In genomic region chr11:131198646-131199285, GRCh38 we compare ENCODE assay signal across 24 cellular contexts.
A peak's percentile ranks its signal among the peaks of the same experiment; 100 is the strongest.
DNase-seq lines count a peak whose midpoint lies in the region; ATAC-seq, FAIRE-seq and TF ChIP-seq lines count a peak whose summit lies in the region.
"Had no signal": no experiment of that assay in that cellular context is flagged by ENCODE, and none has a peak within 500 bp of the region (broad histone marks: within the 10 kb centered on the region; RNA-seq: fewer than 3 reads in every experiment).

No MANE protein-coding gene starts in this region.

- H2BK20ac ChIP-seq in H1 (ENCODE audit: low read length) = 0 out of 2 replicates have a peak overlapping the region, but pooled peaks have one; percentile 50

- no peak overlapping the region for H3K4ac ChIP-seq in H1 (replicated peaks; ENCODE audit: insufficient read length, low read depth, low read length)

- no peak overlapping the region for H4K91ac ChIP-seq in H1 (replicated peaks; ENCODE audit: insufficient read length, low read length)

- no peaks in the 10 kb centered on the region for H3K9me2 ChIP-seq in SK-N-SH

- H3K9ac ChIP-seq in SK-N-SH (no peak overlapping the region), H1 (replicated peaks in 1 of 4; ENCODE audit: extremely low read depth in 1 of 4, low read depth in 3 of 4, low read length in 3 of 4) (no peak overlapping the region), parathyroid adenoma (no peak overlapping the region)
- H3K9ac ChIP-seq: BLaER1 treated with 17β-estradiol and CSF1 and Interleukin-3, amounts not matched to agents 10 nM and 100 nM had no signal

- no peaks in the 10 kb centered on the region for H3K23me2 ChIP-seq in H1 (ENCODE audit: low read depth, low read length)

- no peak for FAIRE-seq in H1 (lab: Jason Lieb, UNC)
- FAIRE-seq: A204.1, D721Med, GM12891, GM18507 had no signal

- H3K9me3 ChIP-seq in SK-N-SH = no peaks in the 10 kb centered on the region
- no peaks in the 10 kb centered on the region for H3K9me3 ChIP-seq in H1 (ENCODE audit: insufficient read depth in 2 of 2, low read depth in 1 of 2, low read length in 1 of 2)
- no peaks in the 10 kb centered on the region for H3K9me3 ChIP-seq in parathyroid adenoma (ENCODE audit: control insufficient read depth, low read length)
- H3K9me3 ChIP-seq in WERI-Rb-1 (ENCODE audit: severe bottlenecking) = no peaks in the 10 kb centered on the region
- H3K9me3 ChIP-seq: BE2C; BLaER1 treated with 17β-estradiol and CSF1 and Interleukin-3, amounts not matched to agents 10 nM and 100 nM had no signal

- POLR2A ChIA-PET in SK-N-SH (lab: Yijun Ruan, JAX) (no interaction called here), H1 (lab: Charles Lee; ENCODE audit: partially characterized antibody) (no interaction called here)

- peak; percentile 63 for DNase-seq in SK-N-SH
- no peak for DNase-seq in H1 (ENCODE audit: low read depth in 1 of 2, low spot score in 2 of 2)
- DNase-seq in GM03348 (ENCODE audit: low spot score) = no peak
- no peak for DNase-seq in WERI-Rb-1
- DNase-seq: AML-193; BE2C; CD4-positive, alpha-beta T cell; CD8-positive, alpha-beta memory T cell; DMS 273 treated with DMSO at 0.1 percent for 48 hours; DMS79; EL; GDM1; H9 had no signal

- no peak overlapping the region for H2AK5ac ChIP-seq in H1 (ENCODE audit: low read depth, low read length)

- H3K4me3 ChIP-seq in SK-N-SH (ENCODE audit: low read depth in 2 of 2, low read length in 1 of 2) (no peak overlapping the region), H1 (ENCODE audit: extremely low read depth in 1 of 4, insufficient read depth in 2 of 4, low read depth in 3 of 4, low read length in 4 of 4) (no peak overlapping the region), parathyroid adenoma (ENCODE audit: low read depth, low read length) (no peak overlapping the region), WERI-Rb-1 (ENCODE audit: low read depth, low read length) (no peak overlapping the region)
- H3K4me3 ChIP-seq: BLaER1 treated with 17β-estradiol and CSF1 and Interleukin-3, amounts not matched to agents 10 nM and 100 nM had no signal

- no peak for TF ChIP-seq RAD21 in SK-N-SH (IDR thresholded peaks at IDR 0.05; ENCODE audit: low read length)
- no peak for TF ChIP-seq RAD21 in H1 (IDR thresholded peaks at IDR 0.05 in 1 of 2, conservative IDR thresholded peaks at IDR 0.05 in 1 of 2; ENCODE audit: low read depth in 2 of 2, low read length in 2 of 2)

- H3K4me1 ChIP-seq in SK-N-SH (ENCODE audit: control insufficient read depth in 1 of 2, insufficient read depth in 2 of 2, low read depth in 1 of 2, low read length in 1 of 2) = peaks cover 0 to 36% of the 10 kb centered on the region in 2 experiments; a peak in 2 of 4 replicates
- no peaks in the 10 kb centered on the region; a peak in 1 of 7 replicates for H3K4me1 ChIP-seq in H1 (replicated peaks in 1 of 4; ENCODE audit: control insufficient read depth in 3 of 4, insufficient read depth in 4 of 4, low read length in 3 of 4)
- H3K4me1 ChIP-seq in parathyroid adenoma = peaks cover 28% of the 10 kb centered on the region
- H3K4me1 ChIP-seq: BE2C had no signal

- H3K27ac ChIP-seq in SK-N-SH (ENCODE audit: low read depth in 2 of 2, low read length in 1 of 2) = no peak overlapping the region
- no peak overlapping the region for H3K27ac ChIP-seq in H1 (ENCODE audit: low read depth, low read length)
- H3K27ac ChIP-seq in parathyroid adenoma = peak overlapping the region; percentile 83
- no peak overlapping the region for H3K27ac ChIP-seq in WERI-Rb-1
- H3K27ac ChIP-seq: 22Rv1; BLaER1 treated with 17β-estradiol and CSF1 and Interleukin-3, amounts not matched to agents 10 nM and 100 nM had no signal

- H3K79me1 ChIP-seq in H1 (ENCODE audit: low read depth, low read length) = no peaks in the 10 kb centered on the region

- H2BK5ac ChIP-seq in H1 (ENCODE audit: low read depth, low read length) = no peak overlapping the region

- no peak overlapping the region for H2BK120ac ChIP-seq in H1 (replicated peaks; ENCODE audit: low read depth, low read length)

- TF ChIP-seq CTCF in SK-N-SH (IDR thresholded peaks at IDR 0.05) (no peak), H1 (IDR thresholded peaks at IDR 0.05; ENCODE audit: control extremely low read depth in 1 of 3, insufficient read depth in 1 of 3, low read depth in 1 of 3, low read length in 3 of 3) (no peak), parathyroid adenoma (IDR thresholded peaks at IDR 0.05) (no peak), WERI-Rb-1 (IDR thresholded peaks at IDR 0.05; ENCODE audit: low read depth, low read length) (no peak)

- H3K56ac ChIP-seq in H1 (replicated peaks; ENCODE audit: insufficient read length, low read depth, low read length) = no peak overlapping the region

- H3K4me2 ChIP-seq in SK-N-SH (no peak overlapping the region), H1 (ENCODE audit: insufficient read depth in 1 of 2, low read depth in 2 of 2, low read length in 2 of 2) (no peak overlapping the region), parathyroid adenoma (ENCODE audit: low read length) (no peak overlapping the region)

- H2BK12ac ChIP-seq in H1 (ENCODE audit: low read depth, low read length) = no peak overlapping the region; the same call in 1 of the 2 replicates

- H3F3A ChIP-seq in SK-N-SH (replicated peaks; ENCODE audit: insufficient read depth) = no peaks in the 10 kb centered on the region

- ATAC-seq in SK-N-SH treated with all-trans-retinoic acid at 6 μM for 48 hours (no peak), GM21737 (IDR thresholded peaks at IDR 0.05; ENCODE audit: unreplicated experiment) (no peak)
- ATAC-seq in activated CD4-positive, CD25-positive, alpha-beta regulatory T cell treated with anti-CD3 and anti-CD28 coated beads, Interleukin-2, amount 50 U/mL, for 24 hours = no peak
- ATAC-seq: HCT116 had no signal

- CTCF ChIA-PET in SK-N-SH (lab: Yijun Ruan, JAX) (interaction anchor here (1.2 kb wide), 1 partner anchor 16 kb away, joined by 3 read pairs; no protein-coding TSS in a partner anchor), H1 (lab: Charles Lee; ENCODE audit: partially characterized antibody) (interaction anchor here (0.6 to 0.7 kb wide), 3 partner anchors 48 to 339 kb away, joined by 3 to 4 read pairs (median 3); no protein-coding TSS in a partner anchor)

- H2BK15ac ChIP-seq in H1 (ENCODE audit: low read length) = peak overlapping the region; percentile 85; the same call in 1 of the 2 replicates

- no peak overlapping the region for H4K5ac ChIP-seq in H1 (ENCODE audit: insufficient read length, low read depth, low read length)

- TF ChIP-seq EP300 in SK-N-SH (IDR thresholded peaks at IDR 0.05; ENCODE audit: borderline replicate concordance in 1 of 2, low read depth in 1 of 2, low read length in 1 of 2) = no peak
- no peak for TF ChIP-seq EP300 in H1 (IDR thresholded peaks at IDR 0.05; ENCODE audit: borderline replicate concordance in 1 of 2, low read depth in 2 of 2, low read length in 2 of 2)

- H3K36me3 ChIP-seq in SK-N-SH (replicated peaks in 1 of 2; ENCODE audit: control insufficient read depth in 1 of 2, insufficient read depth in 2 of 2, low read length in 1 of 2) = no peaks in the 10 kb centered on the region
- no peaks in the 10 kb centered on the region for H3K36me3 ChIP-seq in H1 (ENCODE audit: control insufficient read depth in 2 of 4, insufficient read depth in 4 of 4, low read length in 3 of 4)
- no peaks in the 10 kb centered on the region for H3K36me3 ChIP-seq in parathyroid adenoma (ENCODE audit: control insufficient read depth, insufficient read depth, low read length)
- no peaks in the 10 kb centered on the region for H3K36me3 ChIP-seq in WERI-Rb-1
- H3K36me3 ChIP-seq: BE2C; BLaER1 treated with 17β-estradiol and CSF1 and Interleukin-3, amounts not matched to agents 10 nM and 100 nM had no signal

- WGBS in SK-N-SH (ENCODE audit: low lambda C conversion rate) = 40% methylated on average over 4 of the region's 11 CpGs
- WGBS in H1 (ENCODE audit: extremely low coverage in 1 of 2, insufficient coverage in 1 of 2, insufficient read length in 1 of 2, insufficient replicate concordance in 2 of 2, low coverage in 1 of 2, low lambda C conversion rate in 2 of 2, missing lambda C conversion rate in 1 of 2), 2 experiments = 90% methylated on average over 9 of the region's 11 CpGs; no CpG with 5 or more reads in 1 of the 2 experiments

- TF ChIP-seq POLR2A in H1 (IDR thresholded peaks at IDR 0.05; ENCODE audit: control extremely low read depth in 1 of 2, low read depth in 2 of 2, low read length in 2 of 2) = no peak

- no peak overlapping the region for H3K14ac ChIP-seq in H1 (ENCODE audit: insufficient read length)

- H3K27me3 ChIP-seq in SK-N-SH (ENCODE audit: insufficient read depth) (no peaks in the 10 kb centered on the region), H1 (replicated peaks in 1 of 4; ENCODE audit: control insufficient read depth in 3 of 4, extremely low read depth in 1 of 4, insufficient read depth in 3 of 4, low read length in 3 of 4) (peaks cover 0 to 2% (median 0%) of the 10 kb centered on the region in 4 experiments; a peak in 1 of 7 replicates), parathyroid adenoma (ENCODE audit: control insufficient read depth, insufficient read depth, low read length) (no peaks in the 10 kb centered on the region), WERI-Rb-1 (ENCODE audit: insufficient read depth, low read depth, severe bottlenecking) (no peaks in the 10 kb centered on the region)
- H3K27me3 ChIP-seq: BE2C; BLaER1 treated with 17β-estradiol and CSF1 and Interleukin-3, amounts not matched to agents 10 nM and 100 nM had no signal

- no peak overlapping the region for H4K8ac ChIP-seq in H1 (ENCODE audit: extremely low read depth, insufficient read depth, low read length)

- H3K18ac ChIP-seq in H1 (ENCODE audit: extremely low read depth, low read length) = no peak overlapping the region

- H3K23ac ChIP-seq in H1 (ENCODE audit: insufficient read length) = no peak overlapping the region

- H2AFZ ChIP-seq in SK-N-SH (ENCODE audit: low read depth) (no peak overlapping the region), H1 (ENCODE audit: low read length) (no peak overlapping the region), parathyroid adenoma (peak overlapping the region; percentile 80)

- H3K79me2 ChIP-seq in SK-N-SH (ENCODE audit: insufficient read depth) (no peaks in the 10 kb centered on the region), H1 (ENCODE audit: control insufficient read depth in 1 of 2, insufficient read depth in 2 of 2, low read length in 2 of 2) (no peaks in the 10 kb centered on the region), parathyroid adenoma (no peaks in the 10 kb centered on the region)

- no peaks in the 10 kb centered on the region for H4K20me1 ChIP-seq in SK-N-SH (ENCODE audit: insufficient read depth)
- no peaks in the 10 kb centered on the region for H4K20me1 ChIP-seq in H1 (replicated peaks in 1 of 2; ENCODE audit: control insufficient read depth in 1 of 2, insufficient read depth in 2 of 2, low read length in 2 of 2)
- H4K20me1 ChIP-seq: BLaER1 treated with 17β-estradiol and CSF1 and Interleukin-3, amounts not matched to agents 10 nM and 100 nM had no signal

TF ChIP-seq in SK-N-SH treated with all-trans-retinoic acid at 6 μM for 48 hours, 23 proteins besides CTCF, POLR2A, EP300 and RAD21 (continues in another document):
- TF ChIP-seq OSR1 (CRISPR knock-in tag; IDR thresholded peaks at IDR 0.05) (no peak), CSDC2 (CRISPR knock-in tag; IDR thresholded peaks at IDR 0.05) (no peak), ZNF565 (CRISPR knock-in tag; conservative IDR thresholded peaks at IDR 0.05; ENCODE audit: low read depth) (no peak)
